Comparison of ENCODE assay signal across 1 cellular context in the genomic region with DNA sequence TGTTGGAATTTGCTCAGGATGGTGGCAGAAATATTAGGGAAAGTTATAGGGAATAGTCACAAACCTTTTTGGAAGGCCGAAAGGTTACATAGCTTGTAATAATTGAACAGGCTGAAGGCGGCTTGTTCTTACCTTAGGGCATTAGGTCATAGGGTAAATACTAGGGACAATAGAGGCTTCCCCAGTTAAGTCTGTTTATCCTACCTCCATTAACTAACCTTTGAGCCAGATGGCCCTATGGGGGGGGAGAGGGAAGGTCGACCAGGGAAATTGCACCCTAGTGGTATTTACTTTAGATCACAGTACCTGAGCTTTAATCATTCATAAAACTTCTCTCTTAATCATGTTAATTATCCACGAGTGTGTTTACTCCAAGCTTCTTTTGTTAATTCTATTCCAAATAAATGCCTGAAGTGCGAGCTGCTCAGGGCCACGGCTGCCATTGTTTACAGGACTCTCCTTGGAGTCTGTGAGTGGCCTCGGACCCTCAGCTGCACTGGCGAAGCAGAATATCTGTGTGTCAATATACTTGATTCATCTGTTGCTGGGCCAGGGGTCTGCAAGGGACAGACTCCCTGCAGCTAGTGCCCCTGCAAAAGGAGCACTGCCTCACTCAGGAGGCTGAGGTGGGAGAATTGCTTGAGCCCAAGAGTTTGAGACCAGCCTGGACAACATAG.
TF ChIP-seq lines count a peak whose summit lies in the region.

No MANE protein-coding gene starts in this region.

TF ChIP-seq in HepG2, 621 proteins besides CTCF, POLR2A, EP300 and RAD21 (continued from another document):
- TF ChIP-seq, protein P1, sequence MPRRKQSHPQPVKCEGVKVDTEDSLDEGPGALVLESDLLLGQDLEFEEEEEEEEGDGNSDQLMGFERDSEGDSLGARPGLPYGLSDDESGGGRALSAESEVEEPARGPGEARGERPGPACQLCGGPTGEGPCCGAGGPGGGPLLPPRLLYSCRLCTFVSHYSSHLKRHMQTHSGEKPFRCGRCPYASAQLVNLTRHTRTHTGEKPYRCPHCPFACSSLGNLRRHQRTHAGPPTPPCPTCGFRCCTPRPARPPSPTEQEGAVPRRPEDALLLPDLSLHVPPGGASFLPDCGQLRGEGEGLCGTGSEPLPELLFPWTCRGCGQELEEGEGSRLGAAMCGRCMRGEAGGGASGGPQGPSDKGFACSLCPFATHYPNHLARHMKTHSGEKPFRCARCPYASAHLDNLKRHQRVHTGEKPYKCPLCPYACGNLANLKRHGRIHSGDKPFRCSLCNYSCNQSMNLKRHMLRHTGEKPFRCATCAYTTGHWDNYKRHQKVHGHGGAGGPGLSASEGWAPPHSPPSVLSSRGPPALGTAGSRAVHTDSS (CRISPR knock-in tag; conservative IDR thresholded peaks at IDR 0.05): no peak
- TF ChIP-seq ARID2 (CRISPR knock-in tag; IDR thresholded peaks at IDR 0.05; ENCODE audit: borderline replicate concordance): no peak
- TF ChIP-seq SOX13 (IDR thresholded peaks at IDR 0.05): no peak
- peak in 1 of 2 experiments; percentile 87; a peak in 2 of 4 replicates for TF ChIP-seq SOX13 (CRISPR knock-in tag; conservative IDR thresholded peaks at IDR 0.05 in 1 of 2, IDR thresholded peaks at IDR 0.05 in 1 of 2)
- TF ChIP-seq, protein P2, sequence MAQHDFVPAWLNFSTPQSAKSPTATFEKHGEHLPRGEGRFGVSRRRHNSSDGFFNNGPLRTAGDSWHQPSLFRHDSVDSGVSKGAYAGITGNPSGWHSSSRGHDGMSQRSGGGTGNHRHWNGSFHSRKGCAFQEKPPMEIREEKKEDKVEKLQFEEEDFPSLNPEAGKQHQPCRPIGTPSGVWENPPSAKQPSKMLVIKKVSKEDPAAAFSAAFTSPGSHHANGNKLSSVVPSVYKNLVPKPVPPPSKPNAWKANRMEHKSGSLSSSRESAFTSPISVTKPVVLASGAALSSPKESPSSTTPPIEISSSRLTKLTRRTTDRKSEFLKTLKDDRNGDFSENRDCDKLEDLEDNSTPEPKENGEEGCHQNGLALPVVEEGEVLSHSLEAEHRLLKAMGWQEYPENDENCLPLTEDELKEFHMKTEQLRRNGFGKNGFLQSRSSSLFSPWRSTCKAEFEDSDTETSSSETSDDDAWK (CRISPR knock-in tag; IDR thresholded peaks at IDR 0.05): no peak
- TF ChIP-seq, protein P3, sequence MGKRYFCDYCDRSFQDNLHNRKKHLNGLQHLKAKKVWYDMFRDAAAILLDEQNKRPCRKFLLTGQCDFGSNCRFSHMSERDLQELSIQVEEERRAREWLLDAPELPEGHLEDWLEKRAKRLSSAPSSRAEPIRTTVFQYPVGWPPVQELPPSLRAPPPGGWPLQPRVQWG (CRISPR knock-in tag; IDR thresholded peaks at IDR 0.05; ENCODE audit: borderline replicate concordance, low read depth): no peak
- TF ChIP-seq KLF15 (CRISPR knock-in tag; IDR thresholded peaks at IDR 0.05; ENCODE audit: borderline replicate concordance): no peak
- no peak for TF ChIP-seq ZNF260 (CRISPR knock-in tag; IDR thresholded peaks at IDR 0.05; ENCODE audit: borderline replicate concordance, low read depth)
- no peak for TF ChIP-seq ZBTB8A (CRISPR knock-in tag; IDR thresholded peaks at IDR 0.05; ENCODE audit: borderline replicate concordance, low read depth)
- TF ChIP-seq POLR2AphosphoS2 (IDR thresholded peaks at IDR 0.05; ENCODE audit: low read depth, low read length): no peak
- TF ChIP-seq ZNF253 (CRISPR knock-in tag; IDR thresholded peaks at IDR 0.05; ENCODE audit: borderline replicate concordance): no peak
- TF ChIP-seq MLLT10 (CRISPR knock-in tag; IDR thresholded peaks at IDR 0.05): no peak
- TF ChIP-seq ZSCAN21 (CRISPR knock-in tag; IDR thresholded peaks at IDR 0.05; ENCODE audit: borderline replicate concordance): no peak
- no peak for TF ChIP-seq FOSL1 (CRISPR knock-in tag; IDR thresholded peaks at IDR 0.05; ENCODE audit: borderline replicate concordance)
- no peak for TF ChIP-seq RNF2 (conservative IDR thresholded peaks at IDR 0.05; ENCODE audit: low read depth)
- TF ChIP-seq RBFOX2 (IDR thresholded peaks at IDR 0.05; ENCODE audit: low read depth, low read length): no peak
- no peak for TF ChIP-seq ZNF782 (CRISPR knock-in tag; IDR thresholded peaks at IDR 0.05; ENCODE audit: borderline replicate concordance)
- TF ChIP-seq RBM22 (optimal IDR thresholded peaks at IDR 0.05; ENCODE audit: low read length): no peak
- TF ChIP-seq, protein P4, sequence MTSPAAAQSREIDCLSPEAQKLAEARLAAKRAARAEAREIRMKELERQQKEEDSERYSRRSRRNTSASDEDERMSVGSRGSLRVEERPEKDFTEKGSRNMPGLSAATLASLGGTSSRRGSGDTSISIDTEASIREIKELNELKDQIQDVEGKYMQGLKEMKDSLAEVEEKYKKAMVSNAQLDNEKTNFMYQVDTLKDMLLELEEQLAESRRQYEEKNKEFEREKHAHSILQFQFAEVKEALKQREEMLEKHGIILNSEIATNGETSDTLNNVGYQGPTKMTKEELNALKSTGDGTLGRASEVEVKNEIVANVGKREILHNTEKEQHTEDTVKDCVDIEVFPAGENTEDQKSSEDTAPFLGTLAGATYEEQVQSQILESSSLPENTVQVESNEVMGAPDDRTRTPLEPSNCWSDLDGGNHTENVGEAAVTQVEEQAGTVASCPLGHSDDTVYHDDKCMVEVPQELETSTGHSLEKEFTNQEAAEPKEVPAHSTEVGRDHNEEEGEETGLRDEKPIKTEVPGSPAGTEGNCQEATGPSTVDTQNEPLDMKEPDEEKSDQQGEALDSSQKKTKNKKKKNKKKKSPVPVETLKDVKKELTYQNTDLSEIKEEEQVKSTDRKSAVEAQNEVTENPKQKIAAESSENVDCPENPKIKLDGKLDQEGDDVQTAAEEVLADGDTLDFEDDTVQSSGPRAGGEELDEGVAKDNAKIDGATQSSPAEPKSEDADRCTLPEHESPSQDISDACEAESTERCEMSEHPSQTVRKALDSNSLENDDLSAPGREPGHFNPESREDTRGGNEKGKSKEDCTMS (CRISPR knock-in tag; conservative IDR thresholded peaks at IDR 0.05): no peak
- no peak for TF ChIP-seq CBX5 (CRISPR knock-in tag; IDR thresholded peaks at IDR 0.05; ENCODE audit: borderline replicate concordance)
- TF ChIP-seq ZSCAN22 (CRISPR knock-in tag; IDR thresholded peaks at IDR 0.05): no peak
- TF ChIP-seq ZNF138 (CRISPR knock-in tag; IDR thresholded peaks at IDR 0.05; ENCODE audit: low read depth): no peak
- no peak for TF ChIP-seq POLR2G (IDR thresholded peaks at IDR 0.05; ENCODE audit: low read depth, low read length)
- peak; percentile 91 for TF ChIP-seq SOX5 (CRISPR knock-in tag; IDR thresholded peaks at IDR 0.05; ENCODE audit: borderline replicate concordance)
- TF ChIP-seq ZIK1 (CRISPR knock-in tag; IDR thresholded peaks at IDR 0.05; ENCODE audit: borderline replicate concordance, low read depth): no peak
- TF ChIP-seq, protein P5, sequence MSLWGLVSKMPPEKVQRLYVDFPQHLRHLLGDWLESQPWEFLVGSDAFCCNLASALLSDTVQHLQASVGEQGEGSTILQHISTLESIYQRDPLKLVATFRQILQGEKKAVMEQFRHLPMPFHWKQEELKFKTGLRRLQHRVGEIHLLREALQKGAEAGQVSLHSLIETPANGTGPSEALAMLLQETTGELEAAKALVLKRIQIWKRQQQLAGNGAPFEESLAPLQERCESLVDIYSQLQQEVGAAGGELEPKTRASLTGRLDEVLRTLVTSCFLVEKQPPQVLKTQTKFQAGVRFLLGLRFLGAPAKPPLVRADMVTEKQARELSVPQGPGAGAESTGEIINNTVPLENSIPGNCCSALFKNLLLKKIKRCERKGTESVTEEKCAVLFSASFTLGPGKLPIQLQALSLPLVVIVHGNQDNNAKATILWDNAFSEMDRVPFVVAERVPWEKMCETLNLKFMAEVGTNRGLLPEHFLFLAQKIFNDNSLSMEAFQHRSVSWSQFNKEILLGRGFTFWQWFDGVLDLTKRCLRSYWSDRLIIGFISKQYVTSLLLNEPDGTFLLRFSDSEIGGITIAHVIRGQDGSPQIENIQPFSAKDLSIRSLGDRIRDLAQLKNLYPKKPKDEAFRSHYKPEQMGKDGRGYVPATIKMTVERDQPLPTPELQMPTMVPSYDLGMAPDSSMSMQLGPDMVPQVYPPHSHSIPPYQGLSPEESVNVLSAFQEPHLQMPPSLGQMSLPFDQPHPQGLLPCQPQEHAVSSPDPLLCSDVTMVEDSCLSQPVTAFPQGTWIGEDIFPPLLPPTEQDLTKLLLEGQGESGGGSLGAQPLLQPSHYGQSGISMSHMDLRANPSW (CRISPR knock-in tag; IDR thresholded peaks at IDR 0.05; ENCODE audit: borderline replicate concordance): no peak
- TF ChIP-seq ETV6 (CRISPR knock-in tag; conservative IDR thresholded peaks at IDR 0.05): no peak
- TF ChIP-seq CREM (IDR thresholded peaks at IDR 0.05): 0 out of 2 replicates have a peak, but pooled peaks have one; percentile 25
- no peak for TF ChIP-seq CREM (CRISPR knock-in tag; IDR thresholded peaks at IDR 0.05)
- peak; percentile 59 for TF ChIP-seq HNF4A (CRISPR knock-in tag; IDR thresholded peaks at IDR 0.05)
- TF ChIP-seq ZFP36L2 (CRISPR knock-in tag; IDR thresholded peaks at IDR 0.05): no peak
- no peak for TF ChIP-seq HIVEP1 (CRISPR knock-in tag; IDR thresholded peaks at IDR 0.05)
- TF ChIP-seq RXRB (CRISPR knock-in tag; IDR thresholded peaks at IDR 0.05; ENCODE audit: borderline replicate concordance): peak; percentile 78
- no peak for TF ChIP-seq ZNF367 (CRISPR knock-in tag; IDR thresholded peaks at IDR 0.05; ENCODE audit: borderline replicate concordance)
- TF ChIP-seq CENPX (CRISPR knock-in tag; IDR thresholded peaks at IDR 0.05): no peak
- TF ChIP-seq ESRRA (CRISPR knock-in tag; IDR thresholded peaks at IDR 0.05; ENCODE audit: low read depth): peak; percentile 26; the same call in 1 of the 2 replicates
